Comparison of ENCODE assay signal across 12 cellular contexts in the genomic region with DNA sequence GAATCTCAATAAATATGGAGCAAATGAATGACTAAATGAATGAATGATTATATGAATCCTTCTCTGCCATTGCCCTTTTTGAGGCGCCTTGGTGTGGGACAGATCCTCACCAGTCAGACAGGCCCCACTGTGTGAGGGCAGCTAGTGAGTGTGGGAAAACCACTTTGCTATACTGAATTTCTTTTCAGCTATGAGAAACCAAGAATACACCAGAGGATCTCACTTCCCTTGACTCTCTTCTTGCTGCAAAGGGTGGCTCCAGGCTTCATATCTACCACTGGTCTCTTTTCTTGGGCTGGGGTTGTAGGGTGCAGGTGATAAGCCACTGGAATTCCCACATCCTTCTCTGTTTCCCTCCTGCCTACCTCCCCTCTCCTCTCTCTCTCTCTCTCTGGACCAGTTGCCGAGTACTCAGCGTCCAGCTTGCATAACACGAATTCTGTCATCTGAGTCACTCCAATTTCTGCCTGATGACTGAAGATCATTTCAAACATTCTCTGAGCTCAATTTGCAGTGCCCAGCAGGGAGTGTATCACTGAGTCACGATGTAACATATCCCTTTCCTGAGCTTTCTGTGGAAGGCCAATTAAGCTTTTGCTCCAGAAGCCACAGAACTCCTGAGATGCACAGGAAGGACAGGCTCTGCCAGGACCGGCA.
DNase-seq lines count a peak whose midpoint lies in the region; TF ChIP-seq lines count a peak whose summit lies in the region.
"Had no signal": no experiment of that assay in that cellular context is flagged by ENCODE, and none has a peak within 500 bp of the region (broad histone marks: within the 10 kb centered on the region; RNA-seq: fewer than 3 reads in every experiment).

No MANE protein-coding gene starts in this region.

- H4K8ac ChIP-seq in trophoblast cell (ENCODE audit: low read depth, low read length), result no peak overlapping the region

- H2AFZ ChIP-seq in trophoblast cell (ENCODE audit: insufficient read depth, low read length, poor library complexity), result no peak overlapping the region

- no peak overlapping the region for H2BK120ac ChIP-seq in trophoblast cell (ENCODE audit: insufficient read depth, low read length, poor library complexity)

- H3K23ac ChIP-seq in trophoblast cell (ENCODE audit: low read length), result no peak overlapping the region

- no peak overlapping the region for H3K4me3 Mint-ChIP-seq in chondrocyte (ENCODE audit: unreplicated experiment)
- H3K4me3 Mint-ChIP-seq: dendritic cell treated with granulocyte-macrophage colony-stimulating factor and Interleukin-4, amounts not matched to agents 40 ng/mL and 50 ng/mL, for 4 days had no signal

- H2BK12ac ChIP-seq in trophoblast cell (ENCODE audit: low read length), result no peak overlapping the region

- no peak overlapping the region for H3K4ac ChIP-seq in trophoblast cell (ENCODE audit: low read depth, low read length)

- no peaks in the 10 kb centered on the region for H3K36me3 ChIP-seq in MG63
- no peaks in the 10 kb centered on the region for H3K36me3 ChIP-seq in trophoblast cell (ENCODE audit: control insufficient read depth in 1 of 2, insufficient read depth in 2 of 2, low read length in 2 of 2)
- no peaks in the 10 kb centered on the region for H3K36me3 ChIP-seq in HAP-1 (replicated peaks)

- no peak overlapping the region for H2AK5ac ChIP-seq in trophoblast cell (ENCODE audit: low read length)

- H3K9ac ChIP-seq in trophoblast cell (ENCODE audit: low read length), result no peak overlapping the region

- H3K4me1 ChIP-seq in trophoblast cell (ENCODE audit: control insufficient read depth in 1 of 2, insufficient read depth in 2 of 2, low read length in 2 of 2) (no peaks in the 10 kb centered on the region), HAP-1 (no peaks in the 10 kb centered on the region)

- TF ChIP-seq CTCF in chondrocyte (IDR thresholded peaks at IDR 0.05), result no peak

- in situ Hi-C loops in HAP-1 (cut with MboI; ENCODE audit: low sequenced_read_pairs), result no loop called here

- H3K4me3 ChIP-seq in MG63 (no peak overlapping the region), trophoblast cell (ENCODE audit: low read depth, low read length) (no peak overlapping the region), HAP-1 (no peak overlapping the region)

- H3K18ac ChIP-seq in trophoblast cell (ENCODE audit: low read length), result no peak overlapping the region

- H4K91ac ChIP-seq in trophoblast cell (ENCODE audit: low read depth, low read length), result no peak overlapping the region

- H3K27me3 Mint-ChIP-seq in chondrocyte (ENCODE audit: low read depth), result no peaks in the 10 kb centered on the region

- H3K9me3 Mint-ChIP-seq in chondrocyte (ENCODE audit: low read depth), result no peaks in the 10 kb centered on the region
- H3K9me3 Mint-ChIP-seq: dendritic cell treated with granulocyte-macrophage colony-stimulating factor and Interleukin-4, amounts not matched to agents 40 ng/mL and 50 ng/mL, for 4 days had no signal

- H3K9me3 ChIP-seq in MG63 (no peaks in the 10 kb centered on the region), trophoblast cell (ENCODE audit: insufficient read depth, low read depth, low read length) (no peaks in the 10 kb centered on the region), HAP-1 (no peaks in the 10 kb centered on the region)

- no peak overlapping the region for H4K12ac ChIP-seq in trophoblast cell (ENCODE audit: low read depth, low read length)

- H3K79me1 ChIP-seq in trophoblast cell (ENCODE audit: low read length), result no peaks in the 10 kb centered on the region

- H3K27ac ChIP-seq in cingulate gyrus (ENCODE audit: low read depth, low read length), result peak overlapping the region; percentile 76
- no peak overlapping the region for H3K27ac ChIP-seq in trophoblast cell (ENCODE audit: low read depth, low read length)

- no peak overlapping the region for H3K14ac ChIP-seq in trophoblast cell (ENCODE audit: low read length)

- DNase-seq in EL (peak; percentile 75), MG63 (peak; percentile 90), trophoblast cell (peak; percentile 69 to 87), chondrocyte (ENCODE audit: low spot score) (no peak), HAP-1 (ENCODE audit: low spot score in 2 of 2) (no peak), NCI-H187 (lab: John Stamatoyannopoulos, UW) (no peak)
- DNase-seq in stimulated activated naive CD4-positive, alpha-beta T cell (lab: John Stamatoyannopoulos, UW), result no peak
- DNase-seq: activated CD4-positive, CD25-positive, alpha-beta regulatory T cell; NCI-H1930; small intestine had no signal

- H3K79me2 ChIP-seq in trophoblast cell (ENCODE audit: control insufficient read depth, insufficient read depth, low read length, poor library complexity), result no peaks in the 10 kb centered on the region

- WGBS in trophoblast cell (ENCODE audit: extremely low coverage, insufficient coverage, insufficient read length), result no CpG with 5 or more reads among the region's 6 CpGs

- H3K4me1 Mint-ChIP-seq in chondrocyte (ENCODE audit: low read depth), result peaks cover 15% of the 10 kb centered on the region

- H3K4me2 ChIP-seq in trophoblast cell (ENCODE audit: low read length), result no peak overlapping the region

- H3K27me3 ChIP-seq in MG63 (no peaks in the 10 kb centered on the region), trophoblast cell (ENCODE audit: insufficient read depth, low read length) (no peaks in the 10 kb centered on the region), HAP-1 (ENCODE audit: low read depth) (no peaks in the 10 kb centered on the region)

- H2BK5ac ChIP-seq in trophoblast cell (ENCODE audit: low read depth, low read length, poor library complexity), result no peak overlapping the region

- H3K36me3 Mint-ChIP-seq in chondrocyte (ENCODE audit: low read depth), result no peaks in the 10 kb centered on the region

- no peak overlapping the region for H3K27ac Mint-ChIP-seq in chondrocyte (ENCODE audit: unreplicated experiment)
- H3K27ac Mint-ChIP-seq: dendritic cell treated with granulocyte-macrophage colony-stimulating factor and Interleukin-4, amounts not matched to agents 40 ng/mL and 50 ng/mL, for 4 days had no signal

Comparison
In these comparisons a context has a peak if more than half of its experiments do, and no peak if none do; other contexts are left out.
1. DNase-seq: peak in EL (single experiment), MG63 (single experiment) and trophoblast cell (2 of 2); none in chondrocyte (single experiment), HAP-1 (0 of 2), stimulated activated naive CD4-positive, alpha-beta T cell (0 of 6) and NCI-H187 (0 of 2).